ENCODE assay signal across 1 cellular context in the genomic region with DNA sequence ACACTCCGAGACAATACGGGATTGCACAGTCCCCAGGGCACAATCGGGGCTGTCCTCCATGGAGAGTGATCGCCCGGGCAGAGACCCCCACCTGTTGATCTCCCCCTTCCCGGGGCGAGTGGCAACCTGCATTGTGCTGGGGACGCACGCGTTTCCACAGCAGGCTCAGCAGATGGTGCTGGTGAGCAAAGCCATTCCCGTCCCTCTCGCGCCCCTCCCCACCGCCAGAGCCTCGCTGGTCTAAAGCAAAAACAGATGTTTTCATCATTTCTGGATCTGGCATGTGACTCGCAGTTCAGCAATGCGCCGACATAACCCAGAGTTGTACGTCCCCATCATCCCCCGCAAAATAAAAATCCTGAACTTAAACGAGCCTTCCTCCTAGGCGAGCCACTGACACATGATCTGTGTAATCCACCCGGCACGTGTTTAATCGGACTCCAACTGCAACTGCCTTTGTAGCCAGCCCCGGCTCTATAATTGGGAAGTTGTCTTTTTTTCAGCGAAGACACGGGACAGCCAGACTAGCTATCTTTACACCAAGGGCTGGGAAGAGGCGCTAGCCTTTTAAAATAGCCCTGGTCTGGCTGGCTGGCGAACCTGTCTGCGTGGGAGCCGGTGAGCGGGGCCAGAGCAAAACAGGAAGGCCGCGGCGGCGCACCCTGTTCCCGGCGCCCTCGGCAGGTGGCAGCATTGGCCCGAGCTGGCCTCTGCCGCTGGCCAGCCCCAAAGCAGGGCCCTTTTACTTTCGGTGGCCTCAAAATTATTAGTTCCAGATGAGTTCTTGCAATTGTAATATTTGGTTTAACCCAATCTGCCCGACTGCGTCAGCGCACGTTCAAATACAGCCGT.
TF ChIP-seq lines count a peak whose summit lies in the region.

No MANE protein-coding gene starts in this region.

TF ChIP-seq in HepG2, 621 proteins besides CTCF, POLR2A, EP300 and RAD21 (continued from another document and continues in another):
- TF ChIP-seq ZMAT5 (CRISPR knock-in tag; IDR thresholded peaks at IDR 0.05; ENCODE audit: borderline replicate concordance, low read depth) (no peak), MTF2 (CRISPR knock-in tag; IDR thresholded peaks at IDR 0.05; ENCODE audit: borderline replicate concordance) (no peak), ATRX (CRISPR knock-in tag; IDR thresholded peaks at IDR 0.05; ENCODE audit: borderline replicate concordance) (no peak), MBNL3 (CRISPR knock-in tag; conservative IDR thresholded peaks at IDR 0.05) (no peak), ZBTB40 (IDR thresholded peaks at IDR 0.05) (no peak), ZBTB40 (CRISPR knock-in tag; IDR thresholded peaks at IDR 0.05) (no peak), TAF15 (IDR thresholded peaks at IDR 0.05; ENCODE audit: low read depth, low read length, poor library complexity, severe bottlenecking) (no peak), CBFB (CRISPR knock-in tag; IDR thresholded peaks at IDR 0.05) (0 out of 2 replicates have a peak, but pooled peaks have one; percentile 8), FOXA3 (CRISPR knock-in tag; IDR thresholded peaks at IDR 0.05) (peak; percentile 11; the same call in 1 of the 2 replicates), ZNF574 (CRISPR knock-in tag; IDR thresholded peaks at IDR 0.05) (peak; percentile 19; the same call in 1 of the 2 replicates), KAT2B (IDR thresholded peaks at IDR 0.05; ENCODE audit: borderline replicate concordance, low read depth, low read length) (no peak), ZNF414 (CRISPR knock-in tag; IDR thresholded peaks at IDR 0.05) (peak; percentile 54; the same call in 1 of the 2 replicates), ZNF446 (CRISPR knock-in tag; IDR thresholded peaks at IDR 0.05) (no peak), ZNF160 (CRISPR knock-in tag; IDR thresholded peaks at IDR 0.05) (no peak), ARNTL (CRISPR knock-in tag; IDR thresholded peaks at IDR 0.05) (no peak), ZNF562 (CRISPR knock-in tag; IDR thresholded peaks at IDR 0.05; ENCODE audit: borderline replicate concordance) (no peak), ZSCAN29 (CRISPR knock-in tag; conservative IDR thresholded peaks at IDR 0.05) (0 out of 2 replicates have a peak, but pooled peaks have one; percentile 54)
- TF ChIP-seq, protein P1, sequence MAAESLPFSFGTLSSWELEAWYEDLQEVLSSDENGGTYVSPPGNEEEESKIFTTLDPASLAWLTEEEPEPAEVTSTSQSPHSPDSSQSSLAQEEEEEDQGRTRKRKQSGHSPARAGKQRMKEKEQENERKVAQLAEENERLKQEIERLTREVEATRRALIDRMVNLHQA (CRISPR knock-in tag; IDR thresholded peaks at IDR 0.05): no peak
- TF ChIP-seq, protein P2, sequence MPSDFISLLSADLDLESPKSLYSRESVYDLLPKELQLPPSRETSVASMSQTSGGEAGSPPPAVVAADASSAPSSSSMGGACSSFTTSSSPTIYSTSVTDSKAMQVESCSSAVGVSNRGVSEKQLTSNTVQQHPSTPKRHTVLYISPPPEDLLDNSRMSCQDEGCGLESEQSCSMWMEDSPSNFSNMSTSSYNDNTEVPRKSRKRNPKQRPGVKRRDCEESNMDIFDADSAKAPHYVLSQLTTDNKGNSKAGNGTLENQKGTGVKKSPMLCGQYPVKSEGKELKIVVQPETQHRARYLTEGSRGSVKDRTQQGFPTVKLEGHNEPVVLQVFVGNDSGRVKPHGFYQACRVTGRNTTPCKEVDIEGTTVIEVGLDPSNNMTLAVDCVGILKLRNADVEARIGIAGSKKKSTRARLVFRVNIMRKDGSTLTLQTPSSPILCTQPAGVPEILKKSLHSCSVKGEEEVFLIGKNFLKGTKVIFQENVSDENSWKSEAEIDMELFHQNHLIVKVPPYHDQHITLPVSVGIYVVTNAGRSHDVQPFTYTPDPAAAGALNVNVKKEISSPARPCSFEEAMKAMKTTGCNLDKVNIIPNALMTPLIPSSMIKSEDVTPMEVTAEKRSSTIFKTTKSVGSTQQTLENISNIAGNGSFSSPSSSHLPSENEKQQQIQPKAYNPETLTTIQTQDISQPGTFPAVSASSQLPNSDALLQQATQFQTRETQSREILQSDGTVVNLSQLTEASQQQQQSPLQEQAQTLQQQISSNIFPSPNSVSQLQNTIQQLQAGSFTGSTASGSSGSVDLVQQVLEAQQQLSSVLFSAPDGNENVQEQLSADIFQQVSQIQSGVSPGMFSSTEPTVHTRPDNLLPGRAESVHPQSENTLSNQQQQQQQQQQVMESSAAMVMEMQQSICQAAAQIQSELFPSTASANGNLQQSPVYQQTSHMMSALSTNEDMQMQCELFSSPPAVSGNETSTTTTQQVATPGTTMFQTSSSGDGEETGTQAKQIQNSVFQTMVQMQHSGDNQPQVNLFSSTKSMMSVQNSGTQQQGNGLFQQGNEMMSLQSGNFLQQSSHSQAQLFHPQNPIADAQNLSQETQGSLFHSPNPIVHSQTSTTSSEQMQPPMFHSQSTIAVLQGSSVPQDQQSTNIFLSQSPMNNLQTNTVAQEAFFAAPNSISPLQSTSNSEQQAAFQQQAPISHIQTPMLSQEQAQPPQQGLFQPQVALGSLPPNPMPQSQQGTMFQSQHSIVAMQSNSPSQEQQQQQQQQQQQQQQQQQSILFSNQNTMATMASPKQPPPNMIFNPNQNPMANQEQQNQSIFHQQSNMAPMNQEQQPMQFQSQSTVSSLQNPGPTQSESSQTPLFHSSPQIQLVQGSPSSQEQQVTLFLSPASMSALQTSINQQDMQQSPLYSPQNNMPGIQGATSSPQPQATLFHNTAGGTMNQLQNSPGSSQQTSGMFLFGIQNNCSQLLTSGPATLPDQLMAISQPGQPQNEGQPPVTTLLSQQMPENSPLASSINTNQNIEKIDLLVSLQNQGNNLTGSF (CRISPR knock-in tag; IDR thresholded peaks at IDR 0.05): no peak
- TF ChIP-seq, protein P3, sequence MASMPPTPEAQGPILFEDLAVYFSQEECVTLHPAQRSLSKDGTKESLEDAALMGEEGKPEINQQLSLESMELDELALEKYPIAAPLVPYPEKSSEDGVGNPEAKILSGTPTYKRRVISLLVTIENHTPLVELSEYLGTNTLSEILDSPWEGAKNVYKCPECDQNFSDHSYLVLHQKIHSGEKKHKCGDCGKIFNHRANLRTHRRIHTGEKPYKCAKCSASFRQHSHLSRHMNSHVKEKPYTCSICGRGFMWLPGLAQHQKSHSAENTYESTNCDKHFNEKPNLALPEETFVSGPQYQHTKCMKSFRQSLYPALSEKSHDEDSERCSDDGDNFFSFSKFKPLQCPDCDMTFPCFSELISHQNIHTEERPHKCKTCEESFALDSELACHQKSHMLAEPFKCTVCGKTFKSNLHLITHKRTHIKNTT (CRISPR knock-in tag; IDR thresholded peaks at IDR 0.05): no peak
- TF ChIP-seq, protein P4, sequence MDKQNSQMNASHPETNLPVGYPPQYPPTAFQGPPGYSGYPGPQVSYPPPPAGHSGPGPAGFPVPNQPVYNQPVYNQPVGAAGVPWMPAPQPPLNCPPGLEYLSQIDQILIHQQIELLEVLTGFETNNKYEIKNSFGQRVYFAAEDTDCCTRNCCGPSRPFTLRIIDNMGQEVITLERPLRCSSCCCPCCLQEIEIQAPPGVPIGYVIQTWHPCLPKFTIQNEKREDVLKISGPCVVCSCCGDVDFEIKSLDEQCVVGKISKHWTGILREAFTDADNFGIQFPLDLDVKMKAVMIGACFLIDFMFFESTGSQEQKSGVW (CRISPR knock-in tag; IDR thresholded peaks at IDR 0.05; ENCODE audit: borderline replicate concordance): no peak
